23 cellular contexts compared by ENCODE assay signal in the genomic region with DNA sequence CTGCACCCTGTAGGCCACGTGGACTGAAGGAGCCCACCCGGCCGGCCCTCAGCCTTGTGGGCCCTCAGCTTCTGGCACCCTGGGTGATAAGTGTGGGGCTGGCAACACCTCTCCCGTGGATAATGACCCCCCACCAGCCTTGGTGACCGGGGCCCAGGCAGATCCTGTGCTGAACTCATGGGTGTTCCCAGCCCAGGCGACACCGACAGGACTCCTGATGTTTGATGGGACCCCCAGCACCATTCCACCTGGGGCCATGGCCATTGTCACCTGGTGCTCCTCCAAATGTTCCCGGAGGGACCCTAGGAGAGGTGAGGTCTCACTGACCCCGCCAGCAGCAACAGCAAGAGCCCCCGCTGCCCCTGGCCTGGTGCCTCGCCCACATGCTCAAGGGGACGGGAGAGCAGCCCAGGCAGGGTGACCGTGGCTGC. TPM values are rescaled to one million over a fixed set of nuclear protein-coding genes. Genes with fewer than 3 reads are reported as not detected.
DNase-seq lines count a peak whose midpoint lies in the region; ATAC-seq, FAIRE-seq and TF ChIP-seq lines count a peak whose summit lies in the region.
"Had no signal": no experiment of that assay in that cellular context is flagged by ENCODE, and none has a peak within 500 bp of the region (broad histone marks: within the 10 kb centered on the region; RNA-seq: fewer than 3 reads in every experiment).

No MANE protein-coding gene starts in this region.

- TF ChIP-seq CTCF in right lobe of liver (IDR thresholded peaks at IDR 0.05): no peak
- TF ChIP-seq CTCF in HepG2 (CRISPR knock-in tag; IDR thresholded peaks at IDR 0.05): no peak
- TF ChIP-seq CTCF in chondrocyte (IDR thresholded peaks at IDR 0.05): no peak
- no peak for TF ChIP-seq CTCF in psoas muscle (IDR thresholded peaks at IDR 0.05)
- no peak for TF ChIP-seq CTCF in CD8-positive, alpha-beta T cell (IDR thresholded peaks at IDR 0.05)

- H3K27ac ChIP-seq in right lobe of liver (no peak overlapping the region), HepG2 (ENCODE audit: extremely low read length, insufficient read depth, low read length) (no peak overlapping the region), psoas muscle (no peak overlapping the region)
- no peak overlapping the region for H3K27ac ChIP-seq in CD8-positive, alpha-beta T cell (ENCODE audit: low read depth, low read length)
- H3K27ac ChIP-seq: A549, GM23248 had no signal

- CTCF ChIA-PET in HepG2 (lab: Yijun Ruan, JAX; ENCODE audit: low intra/inter-chr PET ratio, low total read pairs): no interaction called here
- CTCF ChIA-PET in CD8-positive, alpha-beta T cell (lab: Charles Lee): no interaction called here

- intact Hi-C loops in right lobe of liver (cut with DNase I) (no loop called here), HepG2 (cut with micrococcal nuclease; ENCODE audit: unreplicated experiment) (no loop called here), psoas muscle (cut with DNase I) (no loop called here)
- intact Hi-C loops in CD8-positive, alpha-beta T cell (cut with DNase I, micrococcal nuclease): no loop called here

- H3K4me1 ChIP-seq in right lobe of liver (no peaks in the 10 kb centered on the region), HepG2 (ENCODE audit: insufficient read depth, low read length) (peaks cover 3% of the 10 kb centered on the region), psoas muscle (no peaks in the 10 kb centered on the region)
- no peaks in the 10 kb centered on the region for H3K4me1 ChIP-seq in CD8-positive, alpha-beta T cell (ENCODE audit: insufficient read depth, low read length)
- H3K4me1 ChIP-seq: A549 had no signal

- POLR2A ChIA-PET in HepG2 (lab: Yijun Ruan, JAX): no interaction called here
- POLR2A ChIA-PET in CD8-positive, alpha-beta T cell (lab: Charles Lee): no interaction called here

- BruUV-seq in HepG2 (replicated peaks; lab: Mats Ljungman, UMichigan): no TSS peak

- H3K9me3 ChIP-seq in right lobe of liver (no peaks in the 10 kb centered on the region), HepG2 (ENCODE audit: low read length) (no peaks in the 10 kb centered on the region), psoas muscle (no peaks in the 10 kb centered on the region)
- H3K9me3 ChIP-seq in CD8-positive, alpha-beta T cell (ENCODE audit: low read length): no peaks in the 10 kb centered on the region
- H3K9me3 ChIP-seq: A549, MG63 had no signal

- H4K20me1 ChIP-seq in HepG2 (ENCODE audit: insufficient read depth, low read length): no peaks in the 10 kb centered on the region

- TF ChIP-seq RAD21 in HepG2 (CRISPR knock-in tag; IDR thresholded peaks at IDR 0.05): no peak

- peaks cover 8% of the 10 kb centered on the region for H3K27me3 Mint-ChIP-seq in chondrocyte (ENCODE audit: low read depth)
- H3K27me3 Mint-ChIP-seq in CD8-positive, alpha-beta T cell (ENCODE audit: low read depth): peaks cover 25% of the 10 kb centered on the region

- TF ChIP-seq EP300 in HepG2 (IDR thresholded peaks at IDR 0.05; ENCODE audit: low read depth in 2 of 2, low read length in 2 of 2) (no peak), HepG2 (CRISPR knock-in tag; IDR thresholded peaks at IDR 0.05; ENCODE audit: borderline replicate concordance) (no peak)

- no peak overlapping the region for H3K4me2 ChIP-seq in HepG2 (ENCODE audit: low read depth, low read length)
- H3K4me2 ChIP-seq: A549 had no signal

- no peak overlapping the region for H2AFZ ChIP-seq in HepG2 (ENCODE audit: low read length)
- H2AFZ ChIP-seq: GM23248 had no signal

- no peak overlapping the region for H3K9ac ChIP-seq in HepG2 (ENCODE audit: insufficient read depth, low read depth, low read length)
- H3K9ac ChIP-seq: GM23248 had no signal

- in situ Hi-C loops in HepG2 (cut with HindIII; ENCODE audit: extremely low pct_ligation_motif_present, low pct_unique_long_range_greater_than_20kb): no loop called here

- no peaks in the 10 kb centered on the region for H3K36me3 Mint-ChIP-seq in chondrocyte (ENCODE audit: low read depth)
- H3K36me3 Mint-ChIP-seq in CD8-positive, alpha-beta T cell: no peaks in the 10 kb centered on the region

- H3K4me3 ChIP-seq in right lobe of liver: no peak overlapping the region
- H3K4me3 ChIP-seq in HepG2 (replicated peaks in 1 of 3; ENCODE audit: insufficient read depth in 1 of 3, low read depth in 2 of 3, low read length in 3 of 3): no peak overlapping the region
- H3K4me3 ChIP-seq in psoas muscle: no peak overlapping the region
- no peak overlapping the region for H3K4me3 ChIP-seq in CD8-positive, alpha-beta T cell (ENCODE audit: low read depth, low read length)
- H3K4me3 ChIP-seq: A549, GM23248, MG63 had no signal

- 100% methylated on average over 1 of the region's 13 CpGs for WGBS in right lobe of liver (ENCODE audit: insufficient coverage, low coverage, low lambda C conversion rate, missing lambda C conversion rate)
- WGBS in HepG2 (ENCODE audit: low lambda C conversion rate): 40% methylated on average over 6 of the region's 13 CpGs
- WGBS in psoas muscle, 3 donors: 81 to 92% (median 91%) methylated on average over 10 to 13 of the region's 13 CpGs

- H3K4me1 Mint-ChIP-seq in chondrocyte (ENCODE audit: low read depth): no peaks in the 10 kb centered on the region
- no peaks in the 10 kb centered on the region for H3K4me1 Mint-ChIP-seq in CD8-positive, alpha-beta T cell (ENCODE audit: low read depth)

- DNase-seq in right lobe of liver (peak in 2 of 3 donors; percentile 8 to 46), HepG2 (ENCODE audit: low spot score) (no peak), chondrocyte (ENCODE audit: low spot score) (peak; percentile 68), psoas muscle (peak; percentile 11 to 49), foreskin melanocyte (no peak), CD1c-positive myeloid dendritic cell (ENCODE audit: extremely low spot score) (no peak)
- DNase-seq in CD8-positive, alpha-beta T cell: no peak
- DNase-seq: AML-193, DMS153, GM23248, KG1, MG63, NCI-H1105 treated with DMSO at 0.1 percent for 48 hours, NCI-H1930, NCI-H446, NCI-H524 treated with DMSO at 0.1 percent for 48 hours, PC-3, SHP77 had no signal

- no peak for TF ChIP-seq POLR2A in right lobe of liver (IDR thresholded peaks at IDR 0.05)
- no peak for TF ChIP-seq POLR2A in HepG2 (IDR thresholded peaks at IDR 0.05; ENCODE audit: insufficient read depth in 1 of 2, low read depth in 2 of 2, low read length in 2 of 2)

- H3K27ac Mint-ChIP-seq in chondrocyte (ENCODE audit: unreplicated experiment): no peak overlapping the region
- no peak overlapping the region for H3K27ac Mint-ChIP-seq in CD8-positive, alpha-beta T cell

- no peak overlapping the region for H3K4me3 Mint-ChIP-seq in chondrocyte (ENCODE audit: unreplicated experiment)
- H3K4me3 Mint-ChIP-seq in CD8-positive, alpha-beta T cell: no peak overlapping the region
- H3K4me3 Mint-ChIP-seq: H9 had no signal

- H3K27me3 ChIP-seq in right lobe of liver (no peaks in the 10 kb centered on the region), HepG2 (ENCODE audit: control insufficient read depth in 1 of 2, insufficient read depth in 2 of 2, low read length in 2 of 2) (peaks cover 3 to 70% of the 10 kb centered on the region in 2 experiments), psoas muscle (ENCODE audit: insufficient read depth in 3 of 3, low read length in 2 of 3) (peaks cover 0 to 29% (median 8%) of the 10 kb centered on the region in 3 donors)
- H3K27me3 ChIP-seq in CD8-positive, alpha-beta T cell (ENCODE audit: insufficient read depth, low read length): peaks cover 3% of the 10 kb centered on the region
- H3K27me3 ChIP-seq: MG63 had no signal

- H3K79me2 ChIP-seq in HepG2 (ENCODE audit: insufficient read depth, low read length): no peaks in the 10 kb centered on the region

- ATAC-seq in right lobe of liver (no peak), HepG2 (no peak), psoas muscle (no peak)
- ATAC-seq in CD8-positive, alpha-beta T cell: no peak
- ATAC-seq: A549, PC-3 had no signal

- H3K36me3 ChIP-seq in right lobe of liver (no peaks in the 10 kb centered on the region), HepG2 (replicated peaks in 1 of 2; ENCODE audit: control insufficient read depth in 1 of 2, insufficient read depth in 2 of 2, low read length in 2 of 2) (no peaks in the 10 kb centered on the region), psoas muscle (ENCODE audit: insufficient read depth in 1 of 2, low read depth in 1 of 2) (no peaks in the 10 kb centered on the region)
- H3K36me3 ChIP-seq in CD8-positive, alpha-beta T cell (ENCODE audit: insufficient read depth, low read length): no peaks in the 10 kb centered on the region
- H3K36me3 ChIP-seq: MG63 had no signal

- no peaks in the 10 kb centered on the region for H3K9me3 Mint-ChIP-seq in chondrocyte (ENCODE audit: low read depth)
- H3K9me3 Mint-ChIP-seq in CD8-positive, alpha-beta T cell: no peaks in the 10 kb centered on the region
- H3K9me3 Mint-ChIP-seq: H9 had no signal

- FAIRE-seq in HepG2 (lab: Jason Lieb, UNC): no peak
- FAIRE-seq: A549, GM18507 had no signal

RNA-seq across cellular contexts. Expression of gene FRMD1, which starts 19.4 kb away (rescaled TPM):
- total RNA-seq in right lobe of liver: under 1 TPM in 5 of 6 experiments, not detected in 1; 0.07 to 0.23 (median 0.12) TPM
- total RNA-seq in HepG2 (2016; rRNA removed; fragmentation: Illumina TruSeq; extraction: Trizol): not detected in 2 replicates
- total RNA-seq in HepG2 (2016; cell fraction: cytosol; rRNA removed; fragmentation: Illumina TruSeq; extraction: Trizol; ENCODE audit: low read depth): not detected in 2 replicates
- total RNA-seq in HepG2 (2016; cell fraction: insoluble cytoplasmic fraction; rRNA removed; fragmentation: Illumina TruSeq; extraction: Trizol): not detected in 2 replicates
- total RNA-seq in HepG2 (2016; cell fraction: membrane; rRNA removed; fragmentation: Illumina TruSeq; extraction: Trizol): not detected in 2 replicates
- total RNA-seq in HepG2 (2016; cell fraction: nucleus; rRNA removed; fragmentation: Illumina TruSeq; extraction: Trizol): not detected in 2 replicates
- 0.01 and 0.09 TPM in 2 replicates for polyA plus RNA-seq in HepG2 (2011; rRNA removed)
- polyA plus RNA-seq in HepG2 (2011; cell fraction: cytosol; rRNA removed): 0.01 and 0.03 TPM in 2 replicates
- 0.14 and 0.32 TPM in 2 replicates for polyA plus RNA-seq in HepG2 (2011; cell fraction: nucleus; rRNA removed)
- 0.05 TPM in 2 replicates for polyA plus RNA-seq in HepG2 (2012)
- not detected in 2 replicates for polyA plus RNA-seq in HepG2 (2016; cell fraction: cytosol; fragmentation: Illumina TruSeq; extraction: Trizol; ENCODE audit: low read depth)
- not detected in 2 replicates for polyA plus RNA-seq in HepG2 (2016; cell fraction: insoluble cytoplasmic fraction; fragmentation: Illumina TruSeq; extraction: Trizol; ENCODE audit: low read depth)
- not detected in 2 replicates for polyA plus RNA-seq in HepG2 (2016; cell fraction: membrane; fragmentation: Illumina TruSeq; extraction: Trizol; ENCODE audit: low read depth)
- not detected in 2 replicates for polyA plus RNA-seq in HepG2 (2016; cell fraction: nucleus; fragmentation: Illumina TruSeq; extraction: Trizol; ENCODE audit: insufficient read depth, low read depth)
- 0.04 TPM in 1 of 2 replicates, not detected in the other for polyA minus RNA-seq in HepG2 (2011; rRNA and poly(A)+ RNA removed; ENCODE audit: low replicate concordance)
- not detected in 2 replicates for polyA minus RNA-seq in HepG2 (2011; cell fraction: cytosol; rRNA and poly(A)+ RNA removed)
- polyA minus RNA-seq in HepG2 (2011; cell fraction: nucleus; rRNA and poly(A)+ RNA removed): 0.13 TPM in 1 of 2 replicates, not detected in the other
- total RNA-seq in chondrocyte: 0.20 to 0.28 TPM in 2 of 3 replicates, not detected in the other
- 1 to 10 TPM in 1 of 4 donors, under 1 TPM in 3; 0.17 to 2.9 (median 0.29) TPM for total RNA-seq in psoas muscle
- polyA plus RNA-seq in psoas muscle: under 1 TPM; 0.01 to 0.77 (median 0.14) TPM
- not detected for total RNA-seq in CD8-positive, alpha-beta T cell
- total RNA-seq: GM23248, H9, HT1080, PC-3, SK-MEL-5 had no signal
- polyA plus RNA-seq: A549, GM23248 had no signal

Comparison
In these comparisons a context has a peak if more than half of its experiments do, and no peak if none do; other contexts are left out.
1. DNase-seq: peak in right lobe of liver (2 of 3), chondrocyte (single experiment) and psoas muscle (2 of 2); none in HepG2 (single experiment), foreskin melanocyte (single experiment), CD8-positive, alpha-beta T cell (0 of 7) and CD1c-positive myeloid dendritic cell (single experiment).